ENCODE assay signal across 8 cellular contexts in genomic region chr7:151060416-151061234, GRCh38. TPM values are rescaled to one million over a fixed set of nuclear protein-coding genes. Genes with fewer than 3 reads are reported as not detected.
A peak's percentile ranks its signal among the peaks of the same experiment; 100 is the strongest.
DNase-seq lines count a peak whose midpoint lies in the region; ATAC-seq and TF ChIP-seq lines count a peak whose summit lies in the region.

No MANE protein-coding gene starts in this region.

- H3K4me3 ChIP-seq in ACC112 (ENCODE audit: low read depth, low read length) = peak overlapping the region; percentile 91
- H3K4me3 ChIP-seq in SK-N-MC = peak overlapping the region; percentile 94
- H3K4me3 ChIP-seq in endodermal cell (ENCODE audit: low read length) = peak overlapping the region; percentile 94

- H3K36me3 ChIP-seq in ACC112 (ENCODE audit: insufficient read depth, low read length) (peaks cover 10% of the 10 kb centered on the region; the same call in 1 of the 2 replicates), SK-N-MC (ENCODE audit: insufficient read depth, low read length) (peaks cover 18% of the 10 kb centered on the region; the same call in 1 of the 2 replicates), endodermal cell (ENCODE audit: control insufficient read depth, insufficient read depth, low read length) (peaks cover 13% of the 10 kb centered on the region)

- H3K9me3 ChIP-seq in SK-N-MC (ENCODE audit: low read depth, low read length) = no peaks in the 10 kb centered on the region
- H3K9me3 ChIP-seq in endodermal cell (ENCODE audit: control insufficient read depth, low read length) = no peaks in the 10 kb centered on the region

- H2AFZ ChIP-seq in ACC112 (ENCODE audit: low read length, unreplicated experiment) = no peak overlapping the region

- H3K4me3 Mint-ChIP-seq in endodermal cell (peak overlapping the region; percentile 84), naive B cell (peak overlapping the region; percentile 88 to 97 (median 92))

- peak overlapping the region; percentile 73 for H3K9ac ChIP-seq in SK-N-MC (ENCODE audit: insufficient read length)
- H3K9ac ChIP-seq in endodermal cell (ENCODE audit: extremely low read depth, low read length, poor library complexity, severe bottlenecking) = peak overlapping the region; percentile 67

- H3K27me3 ChIP-seq in ACC112 (ENCODE audit: insufficient read depth, low read length) (no peaks in the 10 kb centered on the region), endodermal cell (ENCODE audit: control insufficient read depth, insufficient read depth, low read length, poor library complexity, severe bottlenecking) (peaks cover 9% of the 10 kb centered on the region)

- DNase-seq in GM10266 (ENCODE audit: extremely low spot score) (no peak), SK-N-MC (ENCODE audit: low read depth, low spot score) (no peak), endodermal cell (peak; percentile 60), naive B cell (no peak), CD1c-positive myeloid dendritic cell (ENCODE audit: extremely low spot score) (no peak)

- H3K9me3 Mint-ChIP-seq in endodermal cell (no peaks in the 10 kb centered on the region), naive B cell (no peaks in the 10 kb centered on the region)

- H3K27ac Mint-ChIP-seq in endodermal cell (peak overlapping the region; percentile 79), naive B cell (peak overlapping the region in 3 of 6 donors; percentile 39 to 87 (median 59))

- H3K27ac ChIP-seq in ACC112 (ENCODE audit: low read depth, low read length) = peak overlapping the region; percentile 85
- H3K27ac ChIP-seq in SK-N-MC = no peak overlapping the region
- H3K27ac ChIP-seq in endodermal cell (ENCODE audit: low read depth, low read length) = no peak overlapping the region

- TF ChIP-seq CTCF in GM10266 (IDR thresholded peaks at IDR 0.05; ENCODE audit: control insufficient read depth, insufficient read depth, low read depth, missing control alignments) = peak; percentile 14
- TF ChIP-seq CTCF in endodermal cell (conservative IDR thresholded peaks at IDR 0.05) = no peak

- H3K4me1 ChIP-seq in ACC112 (ENCODE audit: control insufficient read depth, insufficient read depth, low read length, unreplicated experiment) (peaks cover 44% of the 10 kb centered on the region), endodermal cell (ENCODE audit: control insufficient read depth, insufficient read depth, low read length) (peaks cover 18% of the 10 kb centered on the region)

- ATAC-seq in naive B cell (ENCODE audit: low read depth in 2 of 2) (no peak), HG02678 (IDR thresholded peaks at IDR 0.05; ENCODE audit: unreplicated experiment) (no peak), GM18520 (IDR thresholded peaks at IDR 0.05; ENCODE audit: unreplicated experiment) (no peak)

- H3K36me3 Mint-ChIP-seq in endodermal cell (ENCODE audit: low read depth) (peaks cover 13% of the 10 kb centered on the region), naive B cell (no peaks in the 10 kb centered on the region)

- H3K27me3 Mint-ChIP-seq in endodermal cell (ENCODE audit: insufficient read depth) (peaks cover 14% of the 10 kb centered on the region), naive B cell (no peaks in the 10 kb centered on the region)

- H3K4me1 Mint-ChIP-seq in endodermal cell = peaks cover 40% of the 10 kb centered on the region
- H3K4me1 Mint-ChIP-seq in naive B cell = peaks cover 32 to 53% (median 39%) of the 10 kb centered on the region in 3 donors

- peaks cover 45% of the 10 kb centered on the region for H3K79me2 ChIP-seq in ACC112 (ENCODE audit: control insufficient read depth, insufficient read depth, low read length, unreplicated experiment)

- 11 to 13% methylated on average over 8 to 19 of the region's 21 CpGs for WGBS in endodermal cell (ENCODE audit: insufficient coverage in 1 of 2, insufficient read length in 1 of 2), 2 experiments

RNA-seq across cellular contexts. Expression of gene SLC4A2, which starts 1.2 kb away (rescaled TPM):
- total RNA-seq in endodermal cell = 100 to 1,000 TPM; 265 to 284 TPM
- 88.2 TPM for polyA plus RNA-seq in endodermal cell (2013, experiment 1 of 2)
- polyA plus RNA-seq in endodermal cell (2013, experiment 2 of 2) = 83.1 TPM
- 10 to 100 TPM in 3 of 6 donors, 1 to 10 TPM in 3; 8.5 to 17.1 (median 12.2) TPM for polyA plus RNA-seq in naive B cell (ENCODE audit: low read depth in 6 of 6)

RNA-seq across cellular contexts. Expression of gene CDK5, which starts 2.9 kb away (rescaled TPM):
- total RNA-seq in endodermal cell = 10 to 100 TPM; 22.2 to 25.2 TPM
- 22.0 TPM for polyA plus RNA-seq in endodermal cell (2013, experiment 1 of 2)
- 18.7 TPM for polyA plus RNA-seq in endodermal cell (2013, experiment 2 of 2)
- polyA plus RNA-seq in naive B cell (ENCODE audit: low read depth in 6 of 6) = 10 to 100 TPM in 3 of 6 donors, 1 to 10 TPM in 3; 7.3 to 10.5 (median 9.6) TPM

RNA-seq across cellular contexts. Expression of gene ASIC3, which starts 12.3 kb away (rescaled TPM):
- 1 to 10 TPM; 2.5 to 3.0 TPM for total RNA-seq in endodermal cell
- polyA plus RNA-seq in endodermal cell (2013, experiment 1 of 2) = 5.1 TPM
- 4.0 TPM for polyA plus RNA-seq in endodermal cell (2013, experiment 2 of 2)
- polyA plus RNA-seq in naive B cell (ENCODE audit: low read depth in 6 of 6) = not detected

RNA-seq across cellular contexts. Expression of gene FASTK, which starts 20.0 kb away (rescaled TPM):
- 10 to 100 TPM; 64.0 to 71.0 TPM for total RNA-seq in endodermal cell
- 62.8 TPM for polyA plus RNA-seq in endodermal cell (2013, experiment 1 of 2)
- 53.4 TPM for polyA plus RNA-seq in endodermal cell (2013, experiment 2 of 2)
- polyA plus RNA-seq in naive B cell (ENCODE audit: low read depth in 6 of 6) = 10 to 100 TPM; 31.6 to 52.0 (median 38.1) TPM

RNA-seq across cellular contexts. Expression of gene TMUB1, which starts 22.7 kb away (rescaled TPM):
- 10 to 100 TPM; 48.1 to 52.6 TPM for total RNA-seq in endodermal cell
- 42.7 TPM for polyA plus RNA-seq in endodermal cell (2013, experiment 1 of 2)
- polyA plus RNA-seq in endodermal cell (2013, experiment 2 of 2) = 41.2 TPM
- polyA plus RNA-seq in naive B cell (ENCODE audit: low read depth in 6 of 6) = 10 to 100 TPM; 36.3 to 66.1 (median 45.5) TPM
